ENCODE assay signal across 8 cellular contexts in genomic region chr1:109740615-109741373, GRCh38. TPM values are rescaled to one million over a fixed set of nuclear protein-coding genes. Genes with fewer than 3 reads are reported as not detected.
DNase-seq lines count a peak whose midpoint lies in the region; ATAC-seq, FAIRE-seq and TF ChIP-seq lines count a peak whose summit lies in the region.

Gene GSTM3 (minus strand): TSS chr1:109741038. CDS start chr1:109740287, 751 bp downstream.

- H3K4me1 ChIP-seq in keratinocyte (ENCODE audit: control insufficient read depth, extremely low read depth, insufficient read depth, low read length): peaks cover 5% of the 10 kb centered on the region
- H3K4me1 ChIP-seq in Karpas-422 (ENCODE audit: low read length): no peaks in the 10 kb centered on the region

- H3K36me3 ChIP-seq in keratinocyte (ENCODE audit: control insufficient read depth in 2 of 2, extremely low read depth in 1 of 2, insufficient read depth in 2 of 2, low read length in 2 of 2) (peaks cover 3 to 4% of the 10 kb centered on the region in 2 experiments), Karpas-422 (ENCODE audit: insufficient read depth, low read length) (no peaks in the 10 kb centered on the region)

- H3K27me3 ChIP-seq in keratinocyte (ENCODE audit: control insufficient read depth, extremely low read depth, insufficient read depth, low read length) (no peaks in the 10 kb centered on the region), Karpas-422 (ENCODE audit: low read length) (no peaks in the 10 kb centered on the region)

- H3K79me2 ChIP-seq in keratinocyte (ENCODE audit: control insufficient read depth, insufficient read depth, low read length) (no peaks in the 10 kb centered on the region), Karpas-422 (ENCODE audit: low read length) (no peaks in the 10 kb centered on the region)

- DNase-seq in AG04449 (ENCODE audit: low read depth, low spot score) (no peak), astrocyte of the cerebellum (ENCODE audit: low read depth) (no peak), keratinocyte (ENCODE audit: low read depth, low spot score) (no peak), DMS 273 (lab: John Stamatoyannopoulos, UW; ENCODE audit: unreplicated experiment) (no peak), NCI-H1930 (lab: John Stamatoyannopoulos, UW) (no peak), Karpas-422 (no peak)

- dilution Hi-C loops in keratinocyte (cut with MboI; ENCODE audit: extremely low pct_ligation_motif_present, low sequenced_read_pairs): no loop called here

- peak within 1 kb of the TSS; percentile 94 for H2AFZ ChIP-seq in keratinocyte (ENCODE audit: control insufficient read depth, low read length)
- H2AFZ ChIP-seq in Karpas-422 (ENCODE audit: low read length): no peak within 1 kb of the TSS

- no peaks in the 10 kb centered on the region for H3K9me2 ChIP-seq in Karpas-422 (replicated peaks; ENCODE audit: insufficient read depth, low read length)

- FAIRE-seq in keratinocyte (lab: Jason Lieb, UNC): no peak

- peak within 1 kb of the TSS; percentile 81 for H3K4me3 Mint-ChIP-seq in stimulated activated memory B cell treated with anti-CD40 and anti-IgM and Interleukin-4, amounts not matched to agents 10 μg/mL and 1 μg/mL and 100 μg/mL, for 72 hours

- in situ Hi-C loops in astrocyte of the cerebellum (cut with HindIII; ENCODE audit: low sequenced_read_pairs): no loop called here

- peaks cover 13% of the 10 kb centered on the region for H3K4me1 Mint-ChIP-seq in stimulated activated memory B cell treated with anti-CD40 and anti-IgM and Interleukin-4, amounts not matched to agents 10 μg/mL and 1 μg/mL and 100 μg/mL, for 72 hours

- H3K9me3 Mint-ChIP-seq in stimulated activated memory B cell treated with anti-CD40 and anti-IgM and Interleukin-4, amounts not matched to agents 10 μg/mL and 1 μg/mL and 100 μg/mL, for 72 hours: no peaks in the 10 kb centered on the region

- H3K27me3 Mint-ChIP-seq in stimulated activated memory B cell treated with anti-CD40 and anti-IgM and Interleukin-4, amounts not matched to agents 10 μg/mL and 1 μg/mL and 100 μg/mL, for 72 hours: peaks cover 28% of the 10 kb centered on the region

- TF ChIP-seq CTCF in AG04449 (IDR thresholded peaks at IDR 0.05; ENCODE audit: insufficient read depth, low read length, missing control alignments): no peak
- no peak for TF ChIP-seq CTCF in astrocyte of the cerebellum (IDR thresholded peaks at IDR 0.05; ENCODE audit: low read depth, low read length, missing control alignments)
- TF ChIP-seq CTCF in keratinocyte (optimal IDR thresholded peaks at IDR 0.05 in 1 of 3, IDR thresholded peaks at IDR 0.05 in 1 of 3, conservative IDR thresholded peaks at IDR 0.05 in 1 of 3; ENCODE audit: extremely low read depth in 1 of 3, insufficient read depth in 2 of 3, low read length in 3 of 3): no peak

- H3K36me3 Mint-ChIP-seq in stimulated activated memory B cell treated with anti-CD40 and anti-IgM and Interleukin-4, amounts not matched to agents 10 μg/mL and 1 μg/mL and 100 μg/mL, for 72 hours: no peaks in the 10 kb centered on the region

- ATAC-seq in HG03439 (IDR thresholded peaks at IDR 0.05; ENCODE audit: unreplicated experiment): peak; percentile 29
- peak; percentile 24 for ATAC-seq in stimulated activated memory B cell treated with anti-CD40 and anti-IgM and Interleukin-4, amounts not matched to agents 10 μg/mL and 1 μg/mL and 100 μg/mL, for 72 hours

- POLR2A ChIA-PET in AG04449 (lab: Yijun Ruan, JAX): interaction anchor here (0.9 to 1.2 kb wide), 3 partner anchors 9 to 195 kb away, joined by 3 to 5 read pairs (median 3); partner anchors contain the start of gene GNAI3

- H3K9ac ChIP-seq in keratinocyte (ENCODE audit: control insufficient read depth, extremely low read depth, insufficient read depth, low read length) (peak within 1 kb of the TSS; percentile 67), Karpas-422 (ENCODE audit: low read length) (no peak within 1 kb of the TSS)

- H3K27ac Mint-ChIP-seq in stimulated activated memory B cell treated with anti-CD40 and anti-IgM and Interleukin-4, amounts not matched to agents 10 μg/mL and 1 μg/mL and 100 μg/mL, for 72 hours: peak within 1 kb of the TSS; percentile 62

- H3K4me2 ChIP-seq in keratinocyte (ENCODE audit: control insufficient read depth, extremely low read depth, insufficient read depth, low read depth, low read length) (peak within 1 kb of the TSS; percentile 83), Karpas-422 (ENCODE audit: low read depth, low read length, poor library complexity, severe bottlenecking) (no peak within 1 kb of the TSS)

- H3K27ac ChIP-seq in keratinocyte (ENCODE audit: control insufficient read depth, insufficient read depth, low read length) (no peak within 1 kb of the TSS), Karpas-422 (ENCODE audit: low read length) (no peak within 1 kb of the TSS)

- CTCF ChIA-PET in AG04449 (lab: Yijun Ruan, JAX): interaction anchor here (1.9 kb wide), 1 partner anchor 34 kb away, joined by 4 read pairs; no protein-coding TSS in a partner anchor

- H3K9me1 ChIP-seq in keratinocyte (ENCODE audit: control insufficient read depth, extremely low read depth, insufficient read depth, low read length): no peaks in the 10 kb centered on the region

- H3K4me3 ChIP-seq in AG04449 (ENCODE audit: low read depth, low read length): peak within 1 kb of the TSS; percentile 76
- H3K4me3 ChIP-seq in astrocyte of the cerebellum (ENCODE audit: low read depth, low read length): peak within 1 kb of the TSS; percentile 70
- peak within 1 kb of the TSS; percentile 57 to 84 (median 77) for H3K4me3 ChIP-seq in keratinocyte (ENCODE audit: control insufficient read depth in 2 of 3, extremely low read depth in 1 of 3, insufficient read depth in 2 of 3, low read depth in 1 of 3, low read length in 3 of 3)
- H3K4me3 ChIP-seq in Karpas-422 (ENCODE audit: low read length): no peak within 1 kb of the TSS

- H4K20me1 ChIP-seq in keratinocyte (ENCODE audit: control insufficient read depth, extremely low read depth, insufficient read depth, low read length) (no peaks in the 10 kb centered on the region), Karpas-422 (ENCODE audit: insufficient read depth, low read depth, low read length) (no peaks in the 10 kb centered on the region)

- H3K9me3 ChIP-seq in keratinocyte (ENCODE audit: control insufficient read depth, low read depth, low read length): no peaks in the 10 kb centered on the region
- H3K9me3 ChIP-seq in Karpas-422 (ENCODE audit: low read length): no peaks in the 10 kb centered on the region

RNA-seq across cellular contexts. Expression of gene GSTM3, which starts in this region (rescaled TPM):
- 113 to 158 TPM (median 115 TPM) in 3 replicates for polyA plus RNA-seq in keratinocyte
- 25.8 TPM for polyA plus RNA-seq in keratinocyte (2011; ENCODE audit: low read depth)
- polyA plus RNA-seq in keratinocyte (2011; cell fraction: cytosol; rRNA removed): 148 and 175 TPM in 2 replicates
- polyA plus RNA-seq in keratinocyte (2011; cell fraction: nucleus; rRNA removed): 82.9 and 93.4 TPM in 2 replicates
- 69.1 and 93.6 TPM in 2 replicates for polyA plus RNA-seq in keratinocyte (2012; ENCODE audit: low replicate concordance)
- polyA minus RNA-seq in keratinocyte: 24.2 to 76.2 TPM (median 58.1 TPM) in 3 replicates
- 61.0 TPM for polyA minus RNA-seq in keratinocyte (2011; cell fraction: cytosol; rRNA and poly(A)+ RNA removed)
- polyA minus RNA-seq in keratinocyte (2011; cell fraction: nucleus; rRNA and poly(A)+ RNA removed): 15.0 and 27.2 TPM in 2 replicates
- not detected in 2 replicates for total RNA-seq in Karpas-422 (2014; rRNA removed; shearing (Covaris generic); ENCODE audit: low replicate concordance)
